Comparison of ENCODE assay signal across 8 cellular contexts in genomic region chr9:98057095-98057799, GRCh38. TPM values are rescaled to one million over a fixed set of nuclear protein-coding genes. Genes with fewer than 3 reads are reported as not detected.
A peak's percentile ranks its signal among the peaks of the same experiment; 100 is the strongest.
DNase-seq lines count a peak whose midpoint lies in the region; ATAC-seq and TF ChIP-seq lines count a peak whose summit lies in the region.

No MANE protein-coding gene starts in this region.

- no peaks in the 10 kb centered on the region for H3K36me3 ChIP-seq in uterus

- no peaks in the 10 kb centered on the region for H3K27me3 Mint-ChIP-seq in chondrocyte (ENCODE audit: low read depth)

- H3K27ac Mint-ChIP-seq in chondrocyte (ENCODE audit: unreplicated experiment) = peak overlapping the region; percentile 100

- no peak for TF ChIP-seq POLR2A in uterus (IDR thresholded peaks at IDR 0.05)

- no peaks in the 10 kb centered on the region for H3K9me3 ChIP-seq in uterus

- DNase-seq in SKM-1 treated with dmso at 0.1 percent for 144 hours (lab: John Stamatoyannopoulos, UW; ENCODE audit: unreplicated experiment) (peak; percentile 17), SKM-1 (lab: John Stamatoyannopoulos, UW; ENCODE audit: unreplicated experiment) (no peak), OCI-M1 (lab: John Stamatoyannopoulos, UW) (peak; percentile 84), chondrocyte (ENCODE audit: low spot score) (no peak), lung microvascular endothelial cell (ENCODE audit: low read depth in 2 of 2) (peak; percentile 30 to 38), uterus (no peak)

- peak overlapping the region; percentile 100 for H3K4me3 Mint-ChIP-seq in chondrocyte (ENCODE audit: unreplicated experiment)

- no peaks in the 10 kb centered on the region for H3K27me3 ChIP-seq in uterus

- H3K4me1 Mint-ChIP-seq in chondrocyte (ENCODE audit: low read depth) = peaks cover 19% of the 10 kb centered on the region

- no peaks in the 10 kb centered on the region for H3K4me1 ChIP-seq in uterus

- intact Hi-C loops in uterus (cut with DNase I; ENCODE audit: low total_unique reads) = loop anchor here (5.0 kb wide), 1 partner anchor 75 kb away; the partner anchor contains the start of gene ANP32B

- ATAC-seq in HG03139 (IDR thresholded peaks at IDR 0.05; ENCODE audit: unreplicated experiment) (no peak), GM18873 (IDR thresholded peaks at IDR 0.05; ENCODE audit: low FRiP score, unreplicated experiment) (no peak)

- TF ChIP-seq CTCF in chondrocyte (IDR thresholded peaks at IDR 0.05) = peak; percentile 7
- no peak for TF ChIP-seq CTCF in uterus (IDR thresholded peaks at IDR 0.05)

- no peaks in the 10 kb centered on the region for H3K9me3 Mint-ChIP-seq in chondrocyte (ENCODE audit: low read depth)

- peak overlapping the region; percentile 79 to 88 for H3K4me3 ChIP-seq in uterus

- H3K27ac ChIP-seq in uterus = peak overlapping the region; percentile 89

- H3K36me3 Mint-ChIP-seq in chondrocyte (ENCODE audit: low read depth) = peaks cover 9% of the 10 kb centered on the region

RNA-seq across cellular contexts. Expression of gene NANS, which starts 0.7 kb away (rescaled TPM):
- total RNA-seq in chondrocyte = 52.0 to 54.8 TPM (median 53.2 TPM) in 3 replicates
- total RNA-seq in lung microvascular endothelial cell = 63.6 and 73.8 TPM in 2 replicates
- 100 to 1,000 TPM in 1 of 4 donors, 10 to 100 TPM in 3; 37.5 to 187 (median 54.8) TPM for total RNA-seq in uterus

Comparison
In these comparisons a context has a peak if more than half of its experiments do, and no peak if none do; other contexts are left out.
1. DNase-seq: peak in SKM-1 treated with dmso at 0.1 percent for 144 hours (single experiment), OCI-M1 (single experiment) and lung microvascular endothelial cell (2 of 2); none in SKM-1 (single experiment), chondrocyte (single experiment) and uterus (0 of 2).